In the genomic region with DNA sequence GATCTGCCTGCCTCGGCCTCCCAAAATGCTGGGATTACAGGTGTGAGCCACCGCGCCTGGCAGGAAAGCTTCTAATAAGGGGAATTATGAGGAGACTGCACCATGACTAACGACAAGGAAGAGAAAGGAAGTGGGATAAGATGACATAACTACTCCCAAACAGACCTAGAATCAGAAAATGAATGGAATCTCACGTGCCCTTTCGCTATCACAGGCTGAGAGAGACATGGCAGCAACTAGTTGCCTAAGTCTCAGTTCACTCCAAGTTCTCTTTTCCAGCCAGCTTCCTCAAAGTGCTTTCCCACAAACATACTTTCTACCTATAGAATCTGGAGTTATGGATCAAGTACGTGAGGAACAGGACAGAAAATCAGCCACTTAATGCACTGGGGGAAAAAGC, we compare ENCODE assay signal across 2 cellular contexts.
TF ChIP-seq lines count a peak whose summit lies in the region.

No MANE protein-coding gene starts in this region.

TF ChIP-seq in IMR-90, 13 proteins besides CTCF, POLR2A, EP300 and RAD21:
- TF ChIP-seq RFX5 (IDR thresholded peaks at IDR 0.05; ENCODE audit: low read depth, low read length) (no peak), BHLHE40 (IDR thresholded peaks at IDR 0.05; ENCODE audit: low read depth, low read length) (peak; percentile 60; the same call in 1 of the 2 replicates)
- TF ChIP-seq, protein P1, sequence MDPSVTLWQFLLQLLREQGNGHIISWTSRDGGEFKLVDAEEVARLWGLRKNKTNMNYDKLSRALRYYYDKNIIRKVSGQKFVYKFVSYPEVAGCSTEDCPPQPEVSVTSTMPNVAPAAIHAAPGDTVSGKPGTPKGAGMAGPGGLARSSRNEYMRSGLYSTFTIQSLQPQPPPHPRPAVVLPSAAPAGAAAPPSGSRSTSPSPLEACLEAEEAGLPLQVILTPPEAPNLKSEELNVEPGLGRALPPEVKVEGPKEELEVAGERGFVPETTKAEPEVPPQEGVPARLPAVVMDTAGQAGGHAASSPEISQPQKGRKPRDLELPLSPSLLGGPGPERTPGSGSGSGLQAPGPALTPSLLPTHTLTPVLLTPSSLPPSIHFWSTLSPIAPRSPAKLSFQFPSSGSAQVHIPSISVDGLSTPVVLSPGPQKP (IDR thresholded peaks at IDR 0.05; ENCODE audit: borderline replicate concordance, low read depth, low read length): no peak
- TF ChIP-seq, protein P2, sequence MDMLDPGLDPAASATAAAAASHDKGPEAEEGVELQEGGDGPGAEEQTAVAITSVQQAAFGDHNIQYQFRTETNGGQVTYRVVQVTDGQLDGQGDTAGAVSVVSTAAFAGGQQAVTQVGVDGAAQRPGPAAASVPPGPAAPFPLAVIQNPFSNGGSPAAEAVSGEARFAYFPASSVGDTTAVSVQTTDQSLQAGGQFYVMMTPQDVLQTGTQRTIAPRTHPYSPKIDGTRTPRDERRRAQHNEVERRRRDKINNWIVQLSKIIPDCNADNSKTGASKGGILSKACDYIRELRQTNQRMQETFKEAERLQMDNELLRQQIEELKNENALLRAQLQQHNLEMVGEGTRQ (IDR thresholded peaks at IDR 0.05; ENCODE audit: low read depth, low read length): no peak

TF ChIP-seq in GM12878, 131 proteins besides CTCF, POLR2A, EP300 and RAD21:
- TF ChIP-seq DPF2 (IDR thresholded peaks at IDR 0.05): no peak
- TF ChIP-seq JUNB (IDR thresholded peaks at IDR 0.05): no peak
- TF ChIP-seq FOXK2 (IDR thresholded peaks at IDR 0.05): no peak
- no peak for TF ChIP-seq STAT3 (IDR thresholded peaks at IDR 0.05; ENCODE audit: low read depth, low read length)
- TF ChIP-seq, protein P3, sequence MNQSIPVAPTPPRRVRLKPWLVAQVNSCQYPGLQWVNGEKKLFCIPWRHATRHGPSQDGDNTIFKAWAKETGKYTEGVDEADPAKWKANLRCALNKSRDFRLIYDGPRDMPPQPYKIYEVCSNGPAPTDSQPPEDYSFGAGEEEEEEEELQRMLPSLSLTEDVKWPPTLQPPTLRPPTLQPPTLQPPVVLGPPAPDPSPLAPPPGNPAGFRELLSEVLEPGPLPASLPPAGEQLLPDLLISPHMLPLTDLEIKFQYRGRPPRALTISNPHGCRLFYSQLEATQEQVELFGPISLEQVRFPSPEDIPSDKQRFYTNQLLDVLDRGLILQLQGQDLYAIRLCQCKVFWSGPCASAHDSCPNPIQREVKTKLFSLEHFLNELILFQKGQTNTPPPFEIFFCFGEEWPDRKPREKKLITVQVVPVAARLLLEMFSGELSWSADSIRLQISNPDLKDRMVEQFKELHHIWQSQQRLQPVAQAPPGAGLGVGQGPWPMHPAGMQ (IDR thresholded peaks at IDR 0.05; ENCODE audit: borderline replicate concordance): no peak
